ENCODE assay signal across 17 cellular contexts in genomic region chr12:64876388-64877071, GRCh38. TPM values are rescaled to one million over a fixed set of nuclear protein-coding genes. Genes with fewer than 3 reads are reported as not detected.
DNase-seq lines count a peak whose midpoint lies in the region; ATAC-seq and TF ChIP-seq lines count a peak whose summit lies in the region.
"Had no signal": no experiment of that assay in that cellular context is flagged by ENCODE, and none has a peak within 500 bp of the region (broad histone marks: within the 10 kb centered on the region; RNA-seq: fewer than 3 reads in every experiment).

No MANE protein-coding gene starts in this region.

- ATAC-seq in GM19463 (IDR thresholded peaks at IDR 0.05; ENCODE audit: unreplicated experiment): peak; percentile 17
- ATAC-seq in HG02642 (IDR thresholded peaks at IDR 0.05; ENCODE audit: poor library complexity, unreplicated experiment): peak; percentile 21
- peak; percentile 12 for ATAC-seq in HG03432 (IDR thresholded peaks at IDR 0.05; ENCODE audit: unreplicated experiment)
- ATAC-seq: left colon had no signal

- H3K9me3 ChIP-seq in BLaER1: peaks cover 12% of the 10 kb centered on the region; the same call in 1 of the 2 replicates
- H3K9me3 ChIP-seq in CD8-positive, alpha-beta memory T cell (ENCODE audit: low read length): no peaks in the 10 kb centered on the region

- H3K27ac ChIP-seq in BLaER1: no peak overlapping the region
- H3K27ac ChIP-seq in CD8-positive, alpha-beta memory T cell (ENCODE audit: low read depth, low read length): no peak overlapping the region
- H3K27ac ChIP-seq: brain microvascular endothelial cell, neural progenitor cell, RWPE1 had no signal

- H3K9me3 Mint-ChIP-seq in CD8-positive, alpha-beta memory T cell: no peaks in the 10 kb centered on the region
- H3K9me3 Mint-ChIP-seq: activated naive CD4-positive, alpha-beta T cell treated with anti-CD3 and anti-CD28 coated beads, Interleukin-2, amount 50 U/mL, for 24 hours; neural progenitor cell had no signal

- H3K4me3 ChIP-seq in BLaER1: no peak overlapping the region
- no peak overlapping the region for H3K4me3 ChIP-seq in CD8-positive, alpha-beta memory T cell (ENCODE audit: low read length)
- H3K4me3 ChIP-seq: neural progenitor cell had no signal

- no peaks in the 10 kb centered on the region for H3K36me3 Mint-ChIP-seq in CD8-positive, alpha-beta memory T cell
- H3K36me3 Mint-ChIP-seq: neural progenitor cell had no signal

- no peak overlapping the region for H3K9ac ChIP-seq in BLaER1
- H3K9ac ChIP-seq: neural progenitor cell had no signal

- POLR2A ChIA-PET in CD8-positive, alpha-beta memory T cell (lab: Charles Lee): no interaction called here
- POLR2A ChIA-PET in GM10248 (lab: Yijun Ruan, JAX): no interaction called here

- H3K4me1 ChIP-seq in BLaER1: peaks cover 24% of the 10 kb centered on the region; the same call in 1 of the 2 replicates
- H3K4me1 ChIP-seq in CD8-positive, alpha-beta memory T cell (ENCODE audit: insufficient read depth, low read length): no peaks in the 10 kb centered on the region
- H3K4me1 ChIP-seq: neural progenitor cell had no signal

- no peak overlapping the region for H3K27ac Mint-ChIP-seq in CD8-positive, alpha-beta memory T cell
- H3K27ac Mint-ChIP-seq: activated naive CD4-positive, alpha-beta T cell treated with anti-CD3 and anti-CD28 coated beads, Interleukin-2, amount 50 U/mL, for 24 hours; neural progenitor cell had no signal

- no peaks in the 10 kb centered on the region for H3K36me3 ChIP-seq in BLaER1
- no peaks in the 10 kb centered on the region for H3K36me3 ChIP-seq in CD8-positive, alpha-beta memory T cell (ENCODE audit: insufficient read depth, low read length)
- H3K36me3 ChIP-seq: brain microvascular endothelial cell, neural progenitor cell had no signal

- no peaks in the 10 kb centered on the region for H3K4me1 Mint-ChIP-seq in CD8-positive, alpha-beta memory T cell
- H3K4me1 Mint-ChIP-seq: neural progenitor cell had no signal

- no peak for DNase-seq in CD8-positive, alpha-beta memory T cell
- DNase-seq in globus pallidus (ENCODE audit: low spot score): no peak
- DNase-seq in NCI-H2107 (lab: John Stamatoyannopoulos, UW): no peak
- no peak for DNase-seq in GM10248 (ENCODE audit: extremely low spot score)
- DNase-seq: brain microvascular endothelial cell, DMS 273 treated with DMSO at 0.1 percent for 48 hours, foreskin melanocyte, left colon, NCI-H2171, trophoblast cell had no signal

- H3K4me3 Mint-ChIP-seq in CD8-positive, alpha-beta memory T cell: no peak overlapping the region
- H3K4me3 Mint-ChIP-seq: activated naive CD4-positive, alpha-beta T cell treated with anti-CD3 and anti-CD28 coated beads, Interleukin-2, amount 50 U/mL, for 24 hours; neural progenitor cell had no signal

- no peak for TF ChIP-seq CTCF in GM10248 (IDR thresholded peaks at IDR 0.05; ENCODE audit: control extremely low read depth, extremely low read depth, low read depth, missing control alignments)

- H3K4me2 ChIP-seq in BLaER1: peak overlapping the region; percentile 26; the same call in 1 of the 2 replicates
- H3K4me2 ChIP-seq: neural progenitor cell had no signal

- no peaks in the 10 kb centered on the region for H4K20me1 ChIP-seq in BLaER1

- peaks cover 3 to 5% of the 10 kb centered on the region in 2 donors for H3K27me3 Mint-ChIP-seq in CD8-positive, alpha-beta memory T cell

- CTCF ChIA-PET in CD8-positive, alpha-beta memory T cell (lab: Charles Lee): interaction anchor here (1.6 kb wide), 1 partner anchor 14 kb away, joined by 3 read pairs; no protein-coding TSS in a partner anchor
- CTCF ChIA-PET in GM10248 (lab: Yijun Ruan, JAX): interaction anchor here (0.9 to 5.7 kb wide), 11 partner anchors 8 to 250 kb away, joined by 3 to 37 read pairs (median 7); no protein-coding TSS in a partner anchor

- H3K27me3 ChIP-seq in BLaER1: no peaks in the 10 kb centered on the region
- H3K27me3 ChIP-seq in CD8-positive, alpha-beta memory T cell (ENCODE audit: insufficient read depth, low read length, poor library complexity, severe bottlenecking): no peaks in the 10 kb centered on the region
- H3K27me3 ChIP-seq: brain microvascular endothelial cell, neural progenitor cell had no signal

RNA-seq across cellular contexts. Expression of gene TBC1D30, which starts 52.1 kb away (rescaled TPM):
- 1 to 10 TPM; 1.7 TPM for total RNA-seq in CD8-positive, alpha-beta memory T cell
- polyA plus RNA-seq in CD8-positive, alpha-beta memory T cell: not detected
